Comparison of ENCODE assay signal across 9 cellular contexts in the genomic region with DNA sequence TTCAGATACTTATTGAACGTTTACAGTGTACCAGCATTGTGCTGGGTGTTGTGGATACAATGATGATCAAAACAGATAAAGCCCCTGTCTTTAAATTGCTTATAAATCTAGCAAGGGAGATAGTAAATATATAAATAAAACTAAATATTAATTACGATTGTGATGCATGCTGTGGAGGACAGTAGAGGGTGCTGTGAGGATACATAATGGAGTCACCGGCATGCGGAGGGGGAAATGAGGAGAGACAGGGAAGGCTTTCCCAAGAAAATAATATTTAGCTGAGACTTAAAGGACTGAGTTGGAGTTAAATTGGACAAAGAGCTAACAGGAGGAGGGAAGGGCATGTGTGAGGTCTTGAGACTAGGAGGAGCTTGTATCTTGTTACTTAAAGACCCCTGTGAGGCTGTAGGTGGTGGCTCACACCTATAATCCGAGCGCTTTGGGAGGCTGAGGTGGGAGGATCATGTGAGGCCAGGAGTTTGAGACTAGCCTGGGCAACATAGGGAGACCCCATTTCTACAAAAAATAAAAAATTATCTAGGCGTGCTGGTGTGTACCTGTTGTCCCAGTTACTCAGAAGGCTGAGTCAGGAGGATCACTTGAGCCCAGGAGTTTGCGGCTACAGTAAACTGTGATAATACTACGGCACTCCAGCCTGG. TPM values are rescaled to one million over a fixed set of nuclear protein-coding genes. Genes with fewer than 3 reads are reported as not detected.
A peak's percentile ranks its signal among the peaks of the same experiment; 100 is the strongest.
DNase-seq lines count a peak whose midpoint lies in the region; ATAC-seq and TF ChIP-seq lines count a peak whose summit lies in the region.
"Had no signal": no experiment of that assay in that cellular context is flagged by ENCODE, and none has a peak within 500 bp of the region (broad histone marks: within the 10 kb centered on the region; RNA-seq: fewer than 3 reads in every experiment).

No MANE protein-coding gene starts in this region.

- peaks cover 0 to 3% (median 0%) of the 10 kb centered on the region in 3 donors for H3K27me3 Mint-ChIP-seq in CD14-positive monocyte (ENCODE audit: low read depth in 3 of 3)
- H3K27me3 Mint-ChIP-seq in T-helper 17 cell = no peaks in the 10 kb centered on the region
- H3K27me3 Mint-ChIP-seq: IgD-negative memory B cell had no signal

- no peaks in the 10 kb centered on the region for H3K36me3 ChIP-seq in H7 (replicated peaks; ENCODE audit: control insufficient read depth, insufficient read depth, low read length)
- no peaks in the 10 kb centered on the region for H3K36me3 ChIP-seq in kidney epithelial cell (ENCODE audit: control insufficient read depth, insufficient read depth, low read length)

- H3K9me3 Mint-ChIP-seq in CD14-positive monocyte = peaks cover 0 to 9% (median 0%) of the 10 kb centered on the region in 7 donors

- DNase-seq in CD14-positive monocyte (ENCODE audit: low spot score) (no peak), H7 (peak; percentile 48), amniotic epithelial cell (ENCODE audit: low read depth) (peak; percentile 68), kidney epithelial cell (ENCODE audit: low read depth) (no peak), T-helper 17 cell (no peak)

- H3K27me3 ChIP-seq in H7 (ENCODE audit: control insufficient read depth, insufficient read depth, low read length) (no peaks in the 10 kb centered on the region), kidney epithelial cell (ENCODE audit: control insufficient read depth, insufficient read depth, low read length) (no peaks in the 10 kb centered on the region)

- intact Hi-C loops in CD14-positive monocyte (cut with micrococcal nuclease) = loop anchor here (5.0 to 10.0 kb wide), 6 partner anchors 46 to 386 kb away; a partner anchor contains a TSS

- peaks cover 77% of the 10 kb centered on the region for H3K4me1 Mint-ChIP-seq in CD14-positive monocyte
- H3K4me1 Mint-ChIP-seq in T-helper 17 cell = peaks cover 25% of the 10 kb centered on the region

- H3K4me3 ChIP-seq in H7 (ENCODE audit: insufficient read depth, low read depth, low read length) = no peak overlapping the region
- H3K4me3 ChIP-seq in kidney epithelial cell (ENCODE audit: low read depth, low read length) = no peak overlapping the region

- H3K27ac Mint-ChIP-seq in CD14-positive monocyte (peak overlapping the region in 6 of 7 donors; percentile 3 to 97 (median 67)), T-helper 17 cell (no peak overlapping the region)

- peaks cover 3% of the 10 kb centered on the region in 2 donors for H3K36me3 Mint-ChIP-seq in CD14-positive monocyte
- peaks cover 3% of the 10 kb centered on the region for H3K36me3 Mint-ChIP-seq in T-helper 17 cell (ENCODE audit: low read depth)
- H3K36me3 Mint-ChIP-seq: IgD-negative memory B cell had no signal

- TF ChIP-seq CTCF in CD14-positive monocyte (IDR thresholded peaks at IDR 0.05) (peak; percentile 59), kidney epithelial cell (IDR thresholded peaks at IDR 0.05; ENCODE audit: insufficient read depth, low read length, poor library complexity, severe bottlenecking) (peak; percentile 36)

- H3K4me3 Mint-ChIP-seq in CD14-positive monocyte (peak overlapping the region; percentile 57 to 71), T-helper 17 cell (no peak overlapping the region)

- H3K9me3 ChIP-seq in T-helper 17 cell (ENCODE audit: control insufficient read depth, low read length, poor library complexity, severe bottlenecking) = no peaks in the 10 kb centered on the region

- no peak for ATAC-seq in HG02610 (IDR thresholded peaks at IDR 0.05; ENCODE audit: unreplicated experiment)
- no peak for ATAC-seq in T-helper 17 cell
- no peak for ATAC-seq in activated CD4-positive, CD25-positive, alpha-beta regulatory T cell treated with anti-CD3 and anti-CD28 coated beads, Interleukin-2, amount 50 U/mL, for 24 hours
- ATAC-seq in GM18517 (IDR thresholded peaks at IDR 0.05; ENCODE audit: unreplicated experiment) = no peak

RNA-seq across cellular contexts. Expression of a gene that starts 2.4 kb away (rescaled TPM):
- polyA plus RNA-seq in CD14-positive monocyte = 10 to 100 TPM; 33.9 to 37.8 TPM
- total RNA-seq in H7 (2014; rRNA removed; shearing (Covaris generic)) = 31.8 and 54.6 TPM in 2 replicates
- 28.2 and 40.7 TPM in 2 replicates for total RNA-seq in kidney epithelial cell
- total RNA-seq in T-helper 17 cell = 1 to 10 TPM; 6.7 to 7.0 TPM

Comparison
In these comparisons a context has a peak if more than half of its experiments do, and no peak if none do; other contexts are left out.
1. DNase-seq: peak in H7 (single experiment) and amniotic epithelial cell (single experiment); none in CD14-positive monocyte (single experiment), kidney epithelial cell (single experiment) and T-helper 17 cell (0 of 3).